22 cellular contexts compared by ENCODE assay signal in genomic region chr3:11393401-11393800, GRCh38.
DNase-seq lines count a peak whose midpoint lies in the region; ATAC-seq, FAIRE-seq and TF ChIP-seq lines count a peak whose summit lies in the region.
"Had no signal": no experiment of that assay in that cellular context is flagged by ENCODE, and none has a peak within 500 bp of the region (broad histone marks: within the 10 kb centered on the region; RNA-seq: fewer than 3 reads in every experiment).

No MANE protein-coding gene starts in this region.

- H3K4me2 ChIP-seq in SK-N-SH (no peak overlapping the region), MM.1S (ENCODE audit: low read depth, low read length) (no peak overlapping the region)
- H3K4me2 ChIP-seq: A549 had no signal

- H3K79me2 ChIP-seq in SK-N-SH (ENCODE audit: insufficient read depth), result no peaks in the 10 kb centered on the region
- H3K79me2 ChIP-seq in MM.1S (ENCODE audit: low read length), result no peaks in the 10 kb centered on the region

- no peak for TF ChIP-seq EP300 in SK-N-SH (IDR thresholded peaks at IDR 0.05; ENCODE audit: borderline replicate concordance in 1 of 2, low read depth in 1 of 2, low read length in 1 of 2)

- H3K9me3 ChIP-seq in SK-N-SH (no peaks in the 10 kb centered on the region), RWPE2 (ENCODE audit: severe bottlenecking) (no peaks in the 10 kb centered on the region), liver (ENCODE audit: control insufficient read depth in 4 of 4, low read length in 3 of 4) (no peaks in the 10 kb centered on the region), small intestine (ENCODE audit: control insufficient read depth, low read depth) (no peaks in the 10 kb centered on the region), MM.1S (replicated peaks; ENCODE audit: insufficient read depth, low read length) (no peaks in the 10 kb centered on the region)
- H3K9me3 ChIP-seq: A549; BLaER1 treated with 17β-estradiol and CSF1 and Interleukin-3, amounts not matched to agents 10 nM and 100 nM; Caco-2 had no signal

- H3K4me1 ChIP-seq in SK-N-SH (ENCODE audit: control insufficient read depth in 1 of 2, insufficient read depth in 2 of 2, low read depth in 1 of 2, low read length in 1 of 2) (peaks cover 8 to 27% of the 10 kb centered on the region in 2 experiments; a peak in 3 of 4 replicates), RWPE2 (ENCODE audit: insufficient read depth, poor library complexity, severe bottlenecking) (peaks cover 22% of the 10 kb centered on the region), liver (ENCODE audit: control insufficient read depth in 4 of 4, insufficient read depth in 4 of 4, low read length in 3 of 4) (peaks cover 3 to 13% (median 8%) of the 10 kb centered on the region in 4 donors), small intestine (ENCODE audit: control insufficient read depth in 2 of 2, insufficient read depth in 1 of 2, low read depth in 1 of 2, low read length in 1 of 2) (peaks cover 3 to 12% of the 10 kb centered on the region in 2 donors), MM.1S (ENCODE audit: low read length) (no peaks in the 10 kb centered on the region)
- H3K4me1 ChIP-seq: Caco-2 had no signal

- no peak for TF ChIP-seq RAD21 in SK-N-SH (IDR thresholded peaks at IDR 0.05; ENCODE audit: low read length)
- TF ChIP-seq RAD21 in liver (IDR thresholded peaks at IDR 0.05), result no peak

- CTCF ChIA-PET in SK-N-SH (lab: Yijun Ruan, JAX), result interaction anchor here (0.9 to 1.2 kb wide), 2 partner anchors 14 to 258 kb away, joined by 3 to 4 read pairs; no protein-coding TSS in a partner anchor

- DNase-seq in SK-N-SH (no peak), RWPE2 (ENCODE audit: low spot score) (no peak), small intestine (peak; percentile 52), cortex of kidney (lab: John Stamatoyannopoulos, UW) (no peak), MM.1S (no peak)
- DNase-seq: AML-193; Caco-2; Calu3; CD4-positive, alpha-beta T cell; CD8-positive, alpha-beta T cell; DMS79 treated with DMSO at 0.1 percent for 48 hours; GF-D8 had no signal

- H3K9me2 ChIP-seq in SK-N-SH (no peaks in the 10 kb centered on the region), MM.1S (replicated peaks; ENCODE audit: insufficient read depth, low read length) (no peaks in the 10 kb centered on the region)

- H3K27ac ChIP-seq in SK-N-SH (ENCODE audit: low read depth in 2 of 2, low read length in 1 of 2) (peak overlapping the region; percentile 74 to 94; a peak in 2 of 4 replicates), RWPE2 (ENCODE audit: poor library complexity, severe bottlenecking) (peak overlapping the region; percentile 92), liver (ENCODE audit: low read depth in 1 of 2, low read length in 2 of 2) (no peak overlapping the region), small intestine (ENCODE audit: low read depth in 1 of 2, low read length in 1 of 2) (no peak overlapping the region), MM.1S (ENCODE audit: low read length) (no peak overlapping the region)
- H3K27ac ChIP-seq: 22Rv1; A549; BLaER1 treated with 17β-estradiol and CSF1 and Interleukin-3, amounts not matched to agents 10 nM and 100 nM; C4-2B had no signal

- H3K4me3 ChIP-seq in SK-N-SH (ENCODE audit: low read depth in 2 of 2, low read length in 1 of 2) (no peak overlapping the region), RWPE2 (ENCODE audit: severe bottlenecking) (no peak overlapping the region), liver (ENCODE audit: low read depth in 1 of 3, low read length in 3 of 3) (no peak overlapping the region), small intestine (ENCODE audit: low read depth in 1 of 2, low read length in 2 of 2) (no peak overlapping the region), MM.1S (ENCODE audit: low read length) (no peak overlapping the region)
- H3K4me3 ChIP-seq: A549; BLaER1 treated with 17β-estradiol and CSF1 and Interleukin-3, amounts not matched to agents 10 nM and 100 nM had no signal

- ATAC-seq in SK-N-SH treated with all-trans-retinoic acid at 6 μM for 48 hours (no peak), RWPE2 (ENCODE audit: low read depth) (no peak), GM21447 (IDR thresholded peaks at IDR 0.05; ENCODE audit: unreplicated experiment) (no peak)
- ATAC-seq: A549; CD8-positive, alpha-beta T cell had no signal

- H3K36me3 ChIP-seq in SK-N-SH (replicated peaks in 1 of 2; ENCODE audit: control insufficient read depth in 1 of 2, insufficient read depth in 2 of 2, low read length in 1 of 2) (peaks cover 0 to 14% of the 10 kb centered on the region in 2 experiments), RWPE2 (ENCODE audit: low read depth) (peaks cover 6% of the 10 kb centered on the region; the same call in 1 of the 2 replicates), liver (ENCODE audit: control insufficient read depth in 4 of 4, insufficient read depth in 3 of 4, low read depth in 1 of 4, low read length in 3 of 4) (no peaks in the 10 kb centered on the region), small intestine (ENCODE audit: control insufficient read depth in 2 of 2, insufficient read depth in 2 of 2, low read length in 2 of 2) (no peaks in the 10 kb centered on the region), MM.1S (replicated peaks; ENCODE audit: insufficient read depth, low read length) (no peaks in the 10 kb centered on the region)

- TF ChIP-seq CTCF in SK-N-SH (IDR thresholded peaks at IDR 0.05), result no peak
- TF ChIP-seq CTCF in RWPE2 (IDR thresholded peaks at IDR 0.05; ENCODE audit: poor library complexity, severe bottlenecking), result no peak
- no peak for TF ChIP-seq CTCF in liver (IDR thresholded peaks at IDR 0.05; ENCODE audit: low read depth, low read length, missing input control)
- no peak for TF ChIP-seq CTCF in MM.1S (IDR thresholded peaks at IDR 0.05; ENCODE audit: low read length)

- no peaks in the 10 kb centered on the region for H4K20me1 ChIP-seq in SK-N-SH (ENCODE audit: insufficient read depth)
- H4K20me1 ChIP-seq in MM.1S (ENCODE audit: insufficient read depth, low read length), result no peaks in the 10 kb centered on the region

- FAIRE-seq in small intestine (lab: Jason Lieb, UNC), result no peak
- FAIRE-seq: A549, D721Med, G401.6, GM19239 had no signal

- H2AFZ ChIP-seq in SK-N-SH (ENCODE audit: low read depth), result no peak overlapping the region
- H2AFZ ChIP-seq in MM.1S (ENCODE audit: low read length), result no peak overlapping the region

- H3K27me3 ChIP-seq in SK-N-SH (ENCODE audit: insufficient read depth), result no peaks in the 10 kb centered on the region
- no peaks in the 10 kb centered on the region for H3K27me3 ChIP-seq in RWPE2 (ENCODE audit: insufficient read depth, poor library complexity, severe bottlenecking)
- no peaks in the 10 kb centered on the region for H3K27me3 ChIP-seq in liver (ENCODE audit: control insufficient read depth in 4 of 4, insufficient read depth in 4 of 4, low read length in 3 of 4)
- H3K27me3 ChIP-seq in small intestine (ENCODE audit: control insufficient read depth in 2 of 2, insufficient read depth in 2 of 2, low read length in 2 of 2), result no peaks in the 10 kb centered on the region
- H3K27me3 ChIP-seq in MM.1S (replicated peaks; ENCODE audit: insufficient read depth, low read length), result no peaks in the 10 kb centered on the region
- H3K27me3 ChIP-seq: BLaER1 treated with 17β-estradiol and CSF1 and Interleukin-3, amounts not matched to agents 10 nM and 100 nM had no signal

- POLR2A ChIA-PET in SK-N-SH (lab: Yijun Ruan, JAX), result no interaction called here

- 95% methylated on average over 3 of the region's 3 CpGs for WGBS in SK-N-SH (ENCODE audit: low lambda C conversion rate)
- WGBS in liver, result 95% methylated on average over 3 of the region's 3 CpGs
- WGBS in small intestine, 3 donors, result 71 to 94% (median 79%) methylated on average over 3 of the region's 3 CpGs

- no peak overlapping the region for H3K9ac ChIP-seq in SK-N-SH
- H3K9ac ChIP-seq in liver (ENCODE audit: low read depth in 1 of 2, low read length in 2 of 2), result no peak overlapping the region
- no peak overlapping the region for H3K9ac ChIP-seq in MM.1S (ENCODE audit: low read length)
- H3K9ac ChIP-seq: BLaER1 treated with 17β-estradiol and CSF1 and Interleukin-3, amounts not matched to agents 10 nM and 100 nM had no signal

- peaks cover 14% of the 10 kb centered on the region for H3F3A ChIP-seq in SK-N-SH (replicated peaks; ENCODE audit: insufficient read depth)
- no peaks in the 10 kb centered on the region for H3F3A ChIP-seq in MM.1S (ENCODE audit: insufficient read depth, low read length)

TF ChIP-seq in SK-N-SH, 30 proteins besides CTCF, POLR2A, EP300 and RAD21 (continues in another document):
- TF ChIP-seq TEAD4 (IDR thresholded peaks at IDR 0.05; ENCODE audit: borderline replicate concordance, insufficient read depth) (no peak), MXI1 (IDR thresholded peaks at IDR 0.05; ENCODE audit: low read depth, low read length) (no peak), SIN3A (IDR thresholded peaks at IDR 0.05; ENCODE audit: borderline replicate concordance, low read depth, low read length) (no peak), POLR2AphosphoS5 (IDR thresholded peaks at IDR 0.05; ENCODE audit: low read depth, low read length) (no peak), SMC3 (IDR thresholded peaks at IDR 0.05; ENCODE audit: low read depth, low read length) (no peak)

TF ChIP-seq in SK-N-SH treated with all-trans-retinoic acid at 6 μM for 48 hours, 23 proteins besides CTCF, POLR2A, EP300 and RAD21 (continues in another document):
- TF ChIP-seq TCF4 (CRISPR knock-in tag; IDR thresholded peaks at IDR 0.05; ENCODE audit: borderline replicate concordance), result no peak
- no peak for TF ChIP-seq SNAI2 (CRISPR knock-in tag; IDR thresholded peaks at IDR 0.05)

TF ChIP-seq in liver, 16 proteins besides CTCF, POLR2A, EP300 and RAD21 (continues in another document):
- TF ChIP-seq RXRA (IDR thresholded peaks at IDR 0.05) (no peak), YY1 (IDR thresholded peaks at IDR 0.05) (peak; percentile 30), NR2F2 (IDR thresholded peaks at IDR 0.05) (no peak), HNF4A (conservative IDR thresholded peaks at IDR 0.05) (peak in 1 of 2 donors; percentile 17)
- TF ChIP-seq, protein P1, sequence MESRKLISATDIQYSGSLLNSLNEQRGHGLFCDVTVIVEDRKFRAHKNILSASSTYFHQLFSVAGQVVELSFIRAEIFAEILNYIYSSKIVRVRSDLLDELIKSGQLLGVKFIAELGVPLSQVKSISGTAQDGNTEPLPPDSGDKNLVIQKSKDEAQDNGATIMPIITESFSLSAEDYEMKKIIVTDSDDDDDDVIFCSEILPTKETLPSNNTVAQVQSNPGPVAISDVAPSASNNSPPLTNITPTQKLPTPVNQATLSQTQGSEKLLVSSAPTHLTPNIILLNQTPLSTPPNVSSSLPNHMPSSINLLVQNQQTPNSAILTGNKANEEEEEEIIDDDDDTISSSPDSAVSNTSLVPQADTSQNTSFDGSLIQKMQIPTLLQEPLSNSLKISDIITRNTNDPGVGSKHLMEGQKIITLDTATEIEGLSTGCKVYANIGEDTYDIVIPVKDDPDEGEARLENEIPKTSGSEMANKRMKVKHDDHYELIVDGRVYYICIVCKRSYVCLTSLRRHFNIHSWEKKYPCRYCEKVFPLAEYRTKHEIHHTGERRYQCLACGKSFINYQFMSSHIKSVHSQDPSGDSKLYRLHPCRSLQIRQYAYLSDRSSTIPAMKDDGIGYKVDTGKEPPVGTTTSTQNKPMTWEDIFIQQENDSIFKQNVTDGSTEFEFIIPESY (IDR thresholded peaks at IDR 0.05), result no peak
- TF ChIP-seq, protein P2, sequence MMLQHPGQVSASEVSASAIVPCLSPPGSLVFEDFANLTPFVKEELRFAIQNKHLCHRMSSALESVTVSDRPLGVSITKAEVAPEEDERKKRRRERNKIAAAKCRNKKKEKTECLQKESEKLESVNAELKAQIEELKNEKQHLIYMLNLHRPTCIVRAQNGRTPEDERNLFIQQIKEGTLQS (IDR thresholded peaks at IDR 0.05), result no peak

Comparison
In these comparisons a context has a peak if more than half of its experiments do, and no peak if none do; other contexts are left out.
1. H3K27ac ChIP-seq: peak in SK-N-SH (2 of 2) and RWPE2 (single experiment); none in liver (0 of 2), small intestine (0 of 2) and MM.1S (single experiment).